In genomic region chr6:80331522-80331921, GRCh38 we compare ENCODE assay signal across 19 cellular contexts.
A peak's percentile ranks its signal among the peaks of the same experiment; 100 is the strongest.
DNase-seq lines count a peak whose midpoint lies in the region; ATAC-seq and TF ChIP-seq lines count a peak whose summit lies in the region.
"Had no signal": no experiment of that assay in that cellular context is flagged by ENCODE, and none has a peak within 500 bp of the region (broad histone marks: within the 10 kb centered on the region; RNA-seq: fewer than 3 reads in every experiment).

No MANE protein-coding gene starts in this region.

- H3K4me3 ChIP-seq in A673 (ENCODE audit: low read depth, low read length, poor library complexity, severe bottlenecking) (no peak overlapping the region), HUES64 (ENCODE audit: low read length) (peak overlapping the region; percentile 14; the same call in 1 of the 2 replicates)
- H3K4me3 ChIP-seq: A549, lung, thoracic aorta had no signal

- H3K27ac Mint-ChIP-seq in stimulated activated naive B cell treated with anti-CD40 and anti-IgM and Interleukin-4, amounts not matched to agents 10 μg/mL and 1 μg/mL and 100 μg/mL, for 72 hours, result no peak overlapping the region
- no peak overlapping the region for H3K27ac Mint-ChIP-seq in mesothelial cell of epicardium
- H3K27ac Mint-ChIP-seq: activated naive CD8-positive, alpha-beta T cell treated with anti-CD3 and anti-CD28 coated beads, Interleukin-2, amount 10 ng/mL, durations not matched to agents 7 days and 5 days; CD4-positive, alpha-beta T cell; naive thymus-derived CD4-positive, alpha-beta T cell; T-helper 2 cell treated with Interferon-gamma antibody and Interleukin-4, amounts not matched to agents 5 μg/mL and 100 μg/mL, for 36 hours had no signal

- CTCF ChIA-PET in A673 (lab: Charles Lee), result no interaction called here

- POLR2A ChIA-PET in A673 (lab: Charles Lee; ENCODE audit: low non-redundant PET), result no interaction called here

- H3K4me3 Mint-ChIP-seq in stimulated activated naive B cell treated with anti-CD40 and anti-IgM and Interleukin-4, amounts not matched to agents 10 μg/mL and 1 μg/mL and 100 μg/mL, for 72 hours, result no peak overlapping the region
- no peak overlapping the region for H3K4me3 Mint-ChIP-seq in mesothelial cell of epicardium
- H3K4me3 Mint-ChIP-seq: activated naive CD8-positive, alpha-beta T cell treated with anti-CD3 and anti-CD28 coated beads, Interleukin-2, amount 10 ng/mL, durations not matched to agents 7 days and 5 days; CD4-positive, alpha-beta T cell; naive thymus-derived CD4-positive, alpha-beta T cell; T-helper 2 cell treated with Interferon-gamma antibody and Interleukin-4, amounts not matched to agents 5 μg/mL and 100 μg/mL, for 36 hours had no signal

- no peaks in the 10 kb centered on the region for H3K9me3 Mint-ChIP-seq in stimulated activated naive B cell treated with anti-CD40 and anti-IgM and Interleukin-4, amounts not matched to agents 10 μg/mL and 1 μg/mL and 100 μg/mL, for 72 hours
- H3K9me3 Mint-ChIP-seq in mesothelial cell of epicardium, result no peaks in the 10 kb centered on the region
- H3K9me3 Mint-ChIP-seq: activated naive CD8-positive, alpha-beta T cell treated with anti-CD3 and anti-CD28 coated beads, Interleukin-2, amount 10 ng/mL, durations not matched to agents 7 days and 5 days; CD4-positive, alpha-beta T cell; naive thymus-derived CD4-positive, alpha-beta T cell; T-helper 2 cell treated with Interferon-gamma antibody and Interleukin-4, amounts not matched to agents 5 μg/mL and 100 μg/mL, for 36 hours had no signal

- H3K27ac ChIP-seq in A673 (ENCODE audit: low read depth, low read length, poor library complexity, severe bottlenecking) (no peak overlapping the region), HUES64 (ENCODE audit: low read depth, low read length) (peak overlapping the region; percentile 42; the same call in 1 of the 2 replicates)
- H3K27ac ChIP-seq: A549, HL-60, thoracic aorta had no signal

- no peak for TF ChIP-seq CTCF in A673 (conservative IDR thresholded peaks at IDR 0.05; ENCODE audit: low read depth, low read length)
- TF ChIP-seq CTCF in mesothelial cell of epicardium (IDR thresholded peaks at IDR 0.05; ENCODE audit: unreplicated experiment), result no peak

- H3K36me3 ChIP-seq in A673 (ENCODE audit: insufficient read depth, low read length, poor library complexity, severe bottlenecking) (no peaks in the 10 kb centered on the region), HUES64 (ENCODE audit: insufficient read depth, low read length) (no peaks in the 10 kb centered on the region)
- H3K36me3 ChIP-seq: thoracic aorta had no signal

- peak; percentile 12 for DNase-seq in A673 (ENCODE audit: low spot score)
- peak; percentile 52 for DNase-seq in NCI-H2107 treated with DMSO at 0.1 percent for 48 hours (lab: John Stamatoyannopoulos, UW; ENCODE audit: unreplicated experiment)
- DNase-seq in SHP77 (lab: John Stamatoyannopoulos, UW), result peak; percentile 49 to 50
- DNase-seq in cardiac septum (ENCODE audit: low spot score), result no peak
- DNase-seq in stimulated activated naive B cell treated with anti-CD40 and anti-IgM and Interleukin-4, amounts not matched to agents 10 μg/mL and 1 μg/mL and 100 μg/mL, for 72 hours, result no peak
- no peak for DNase-seq in mesothelial cell of epicardium (ENCODE audit: low spot score in 2 of 2, unreplicated experiment in 2 of 2)
- DNase-seq: activated CD4-positive, alpha-beta T cell treated with anti-CD3 and anti-CD28 coated beads for 1 hour; activated naive CD8-positive, alpha-beta T cell treated with anti-CD3 and anti-CD28 coated beads, Interleukin-2, amount 10 ng/mL, durations not matched to agents 7 days and 5 days; CD4-positive, alpha-beta T cell; effector memory CD4-positive, alpha-beta T cell; GDM1; naive thymus-derived CD4-positive, alpha-beta T cell had no signal

- peaks cover 0 to 2% of the 10 kb centered on the region in 2 donors for H3K36me3 Mint-ChIP-seq in stimulated activated naive B cell treated with anti-CD40 and anti-IgM and Interleukin-4, amounts not matched to agents 10 μg/mL and 1 μg/mL and 100 μg/mL, for 72 hours
- no peaks in the 10 kb centered on the region for H3K36me3 Mint-ChIP-seq in mesothelial cell of epicardium
- H3K36me3 Mint-ChIP-seq: activated naive CD8-positive, alpha-beta T cell treated with anti-CD3 and anti-CD28 coated beads, Interleukin-2, amount 10 ng/mL, durations not matched to agents 7 days and 5 days had no signal

- H3K27me3 ChIP-seq in A673 (replicated peaks; ENCODE audit: insufficient read depth, low read depth, low read length, poor library complexity) (no peaks in the 10 kb centered on the region), HUES64 (ENCODE audit: insufficient read depth, low read length) (no peaks in the 10 kb centered on the region)

- H3K9ac ChIP-seq in HUES64 (ENCODE audit: low read depth, low read length), result no peak overlapping the region

- no peaks in the 10 kb centered on the region for H3K4me1 Mint-ChIP-seq in stimulated activated naive B cell treated with anti-CD40 and anti-IgM and Interleukin-4, amounts not matched to agents 10 μg/mL and 1 μg/mL and 100 μg/mL, for 72 hours
- H3K4me1 Mint-ChIP-seq in mesothelial cell of epicardium, result peaks cover 30% of the 10 kb centered on the region
- H3K4me1 Mint-ChIP-seq: activated naive CD8-positive, alpha-beta T cell treated with anti-CD3 and anti-CD28 coated beads, Interleukin-2, amount 10 ng/mL, durations not matched to agents 7 days and 5 days had no signal

- H3K9me3 ChIP-seq in A673 (ENCODE audit: low read depth, low read length, poor library complexity, severe bottlenecking), result no peaks in the 10 kb centered on the region
- no peaks in the 10 kb centered on the region for H3K9me3 ChIP-seq in HUES64 (ENCODE audit: insufficient read depth, low read depth, low read length)
- H3K9me3 ChIP-seq: A549, thoracic aorta had no signal

- intact Hi-C loops in A673 (cut with micrococcal nuclease; ENCODE audit: unreplicated experiment) (no loop called here), cardiac septum (cut with DNase I) (no loop called here)

- H3K27me3 Mint-ChIP-seq in stimulated activated naive B cell treated with anti-CD40 and anti-IgM and Interleukin-4, amounts not matched to agents 10 μg/mL and 1 μg/mL and 100 μg/mL, for 72 hours, result no peaks in the 10 kb centered on the region
- no peaks in the 10 kb centered on the region for H3K27me3 Mint-ChIP-seq in mesothelial cell of epicardium (ENCODE audit: low read depth)
- H3K27me3 Mint-ChIP-seq: activated naive CD8-positive, alpha-beta T cell treated with anti-CD3 and anti-CD28 coated beads, Interleukin-2, amount 10 ng/mL, durations not matched to agents 7 days and 5 days; CD4-positive, alpha-beta T cell; naive thymus-derived CD4-positive, alpha-beta T cell had no signal

- WGBS in HUES64, result 11% methylated on average over 2 of the region's 2 CpGs

- peaks cover 26% of the 10 kb centered on the region for H3K4me1 ChIP-seq in A673 (ENCODE audit: insufficient read depth, low read length, poor library complexity, severe bottlenecking)
- H3K4me1 ChIP-seq in HUES64 (ENCODE audit: insufficient read depth, low read length), result peaks cover 94% of the 10 kb centered on the region
- H3K4me1 ChIP-seq: A549 had no signal

- ATAC-seq in stimulated activated naive B cell treated with anti-CD40 and anti-IgM and Interleukin-4, amounts not matched to agents 10 μg/mL and 1 μg/mL and 100 μg/mL, for 72 hours (replicated peaks), result no peak
- ATAC-seq in GM21360 (IDR thresholded peaks at IDR 0.05; ENCODE audit: unreplicated experiment), result no peak
- ATAC-seq: A549; naive thymus-derived CD4-positive, alpha-beta T cell had no signal

- no TSS peak for BruUV-seq in A673 (replicated peaks; lab: Mats Ljungman, UMichigan)

Comparison
In these comparisons a context has a peak if more than half of its experiments do, and no peak if none do; other contexts are left out.
1. DNase-seq: peak in A673 (single experiment), NCI-H2107 treated with DMSO at 0.1 percent for 48 hours (single experiment) and SHP77 (2 of 2); none in cardiac septum (single experiment), stimulated activated naive B cell treated with anti-CD40 and anti-IgM and Interleukin-4, amounts not matched to agents 10 μg/mL and 1 μg/mL and 100 μg/mL, for 72 hours (single experiment) and mesothelial cell of epicardium (0 of 2).